Comparison of ENCODE assay signal across 13 cellular contexts in the genomic region with DNA sequence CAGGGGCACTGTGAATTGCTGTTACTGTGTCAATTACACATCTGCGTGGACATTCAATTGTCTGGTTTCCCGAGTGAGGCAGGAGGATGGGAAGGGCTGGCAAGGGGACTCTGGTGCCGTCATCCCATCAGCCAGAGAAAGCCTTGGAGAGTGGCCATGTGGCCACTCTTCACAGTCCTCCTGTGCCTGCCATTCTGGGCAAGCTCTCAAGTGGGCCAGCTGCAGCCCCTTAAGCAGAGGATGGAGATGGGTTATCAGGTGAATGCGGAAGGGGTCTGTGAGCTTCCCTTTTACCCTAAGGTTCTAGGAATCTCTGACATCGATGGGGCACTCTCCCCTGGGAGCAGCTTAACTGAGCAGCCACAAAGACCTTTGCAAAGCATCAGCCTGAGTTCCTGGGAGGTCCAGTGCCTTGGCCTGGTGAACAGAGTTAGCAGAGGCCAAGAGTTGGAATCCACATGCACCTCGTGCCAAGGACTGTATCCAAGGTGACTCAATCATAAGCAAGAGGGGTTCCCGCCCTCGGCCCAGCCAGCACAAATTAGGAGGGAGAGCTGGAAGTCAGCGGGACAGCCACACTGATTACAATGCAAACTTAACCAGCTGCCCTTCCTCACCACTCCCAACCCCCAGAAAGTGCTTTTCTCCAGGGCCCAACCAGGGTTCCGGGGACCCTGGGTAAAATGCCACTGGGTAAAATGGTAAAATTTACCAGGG.
DNase-seq lines count a peak whose midpoint lies in the region; ATAC-seq, FAIRE-seq and TF ChIP-seq lines count a peak whose summit lies in the region.
"Had no signal": no experiment of that assay in that cellular context is flagged by ENCODE, and none has a peak within 500 bp of the region (broad histone marks: within the 10 kb centered on the region; RNA-seq: fewer than 3 reads in every experiment).

No MANE protein-coding gene starts in this region.

- H3K27ac ChIP-seq in HepG2 (ENCODE audit: extremely low read length, insufficient read depth, low read length), result no peak overlapping the region
- no peak overlapping the region for H3K27ac ChIP-seq in vagina

- H4K20me1 ChIP-seq in HepG2 (ENCODE audit: insufficient read depth, low read length), result no peaks in the 10 kb centered on the region

- H3K36me3 ChIP-seq in MG63 (no peaks in the 10 kb centered on the region), HepG2 (replicated peaks in 1 of 2; ENCODE audit: control insufficient read depth in 1 of 2, insufficient read depth in 2 of 2, low read length in 2 of 2) (no peaks in the 10 kb centered on the region), vagina (no peaks in the 10 kb centered on the region)

- no TSS peak for BruUV-seq in HepG2 (replicated peaks; lab: Mats Ljungman, UMichigan)

- TF ChIP-seq EP300 in HepG2 (IDR thresholded peaks at IDR 0.05; ENCODE audit: low read depth in 2 of 2, low read length in 2 of 2), result no peak
- no peak for TF ChIP-seq EP300 in HepG2 (CRISPR knock-in tag; IDR thresholded peaks at IDR 0.05; ENCODE audit: borderline replicate concordance)

- in situ Hi-C loops in HepG2 (cut with HindIII; ENCODE audit: extremely low pct_ligation_motif_present, low pct_unique_long_range_greater_than_20kb) (no loop called here), GM13976 (cut with MboI; ENCODE audit: low sequenced_read_pairs, unreplicated experiment) (no loop called here)

- DNase-seq in C1 segment of cervical spinal cord (lab: John Stamatoyannopoulos, UW), result peak in 11 of 14 donors; percentile 16 to 82 (median 53)
- peak; percentile 91 for DNase-seq in MG63
- DNase-seq in ecto neural progenitor cell (ENCODE audit: low spot score), result peak; percentile 59
- DNase-seq in HepG2 (ENCODE audit: low spot score), result peak; percentile 23
- no peak for DNase-seq in vagina (ENCODE audit: extremely low spot score in 2 of 2)
- DNase-seq in GM13976 (ENCODE audit: low spot score), result no peak
- no peak for DNase-seq in NCI-H2107 treated with DMSO at 0.1 percent for 48 hours (lab: John Stamatoyannopoulos, UW; ENCODE audit: unreplicated experiment)
- DNase-seq in NCI-H2171 (lab: John Stamatoyannopoulos, UW), result no peak
- DNase-seq: effector memory CD4-positive, alpha-beta T cell; mammary epithelial cell; NCI-H187; T-helper 17 cell had no signal

- H3K4me1 ChIP-seq in HepG2 (ENCODE audit: insufficient read depth, low read length) (peaks cover 7% of the 10 kb centered on the region; the same call in 1 of the 2 replicates), vagina (peaks cover 4% of the 10 kb centered on the region)

- intact Hi-C loops in HepG2 (cut with micrococcal nuclease; ENCODE audit: unreplicated experiment) (no loop called here), vagina (cut with DNase I) (no loop called here)

- no peak for TF ChIP-seq POLR2A in HepG2 (IDR thresholded peaks at IDR 0.05; ENCODE audit: insufficient read depth in 1 of 2, low read depth in 2 of 2, low read length in 2 of 2)
- no peak for TF ChIP-seq POLR2A in vagina (IDR thresholded peaks at IDR 0.05)

- 32% methylated on average over 8 of the region's 10 CpGs for WGBS in HepG2 (ENCODE audit: low lambda C conversion rate)

- H3K9me3 ChIP-seq in MG63 (no peaks in the 10 kb centered on the region), HepG2 (ENCODE audit: low read length) (no peaks in the 10 kb centered on the region), vagina (no peaks in the 10 kb centered on the region)

- H3K4me2 ChIP-seq in HepG2 (ENCODE audit: low read depth, low read length), result no peak overlapping the region

- H3K27me3 ChIP-seq in MG63 (peaks cover 3% of the 10 kb centered on the region), HepG2 (ENCODE audit: control insufficient read depth in 1 of 2, insufficient read depth in 2 of 2, low read length in 2 of 2) (0 out of 5 replicates have a peak, but pooled peaks cover 0 to 11% of the 10 kb centered on the region in 2 experiments), vagina (no peaks in the 10 kb centered on the region)

- POLR2A ChIA-PET in HepG2 (lab: Yijun Ruan, JAX), result no interaction called here

- H2AFZ ChIP-seq in HepG2 (ENCODE audit: low read length), result no peak overlapping the region

- CTCF ChIA-PET in HepG2 (lab: Yijun Ruan, JAX; ENCODE audit: low intra/inter-chr PET ratio, low total read pairs), result no interaction called here

- TF ChIP-seq CTCF in HepG2 (CRISPR knock-in tag; IDR thresholded peaks at IDR 0.05) (no peak), vagina (IDR thresholded peaks at IDR 0.05) (no peak), GM13976 (IDR thresholded peaks at IDR 0.05; ENCODE audit: borderline replicate concordance, control extremely low read depth, extremely low read depth, insufficient read depth, missing control alignments) (no peak)

- H3K9ac ChIP-seq in HepG2 (ENCODE audit: insufficient read depth, low read depth, low read length), result no peak overlapping the region

- H3K79me2 ChIP-seq in HepG2 (ENCODE audit: insufficient read depth, low read length), result no peaks in the 10 kb centered on the region

- no peak for ATAC-seq in HepG2
- ATAC-seq: K562, T-helper 17 cell had no signal

- FAIRE-seq in HepG2 (lab: Jason Lieb, UNC), result no peak
- FAIRE-seq: K562 had no signal

- no peak overlapping the region for H3K4me3 ChIP-seq in MG63
- H3K4me3 ChIP-seq in HepG2 (replicated peaks in 1 of 3; ENCODE audit: insufficient read depth in 1 of 3, low read depth in 2 of 3, low read length in 3 of 3), result no peak overlapping the region
- H3K4me3 ChIP-seq in vagina, result no peak overlapping the region
- H3K4me3 ChIP-seq: K562 had no signal

- no peak for TF ChIP-seq RAD21 in HepG2 (CRISPR knock-in tag; IDR thresholded peaks at IDR 0.05)

TF ChIP-seq in HepG2, 621 proteins besides CTCF, POLR2A, EP300 and RAD21:
- TF ChIP-seq, protein P1, sequence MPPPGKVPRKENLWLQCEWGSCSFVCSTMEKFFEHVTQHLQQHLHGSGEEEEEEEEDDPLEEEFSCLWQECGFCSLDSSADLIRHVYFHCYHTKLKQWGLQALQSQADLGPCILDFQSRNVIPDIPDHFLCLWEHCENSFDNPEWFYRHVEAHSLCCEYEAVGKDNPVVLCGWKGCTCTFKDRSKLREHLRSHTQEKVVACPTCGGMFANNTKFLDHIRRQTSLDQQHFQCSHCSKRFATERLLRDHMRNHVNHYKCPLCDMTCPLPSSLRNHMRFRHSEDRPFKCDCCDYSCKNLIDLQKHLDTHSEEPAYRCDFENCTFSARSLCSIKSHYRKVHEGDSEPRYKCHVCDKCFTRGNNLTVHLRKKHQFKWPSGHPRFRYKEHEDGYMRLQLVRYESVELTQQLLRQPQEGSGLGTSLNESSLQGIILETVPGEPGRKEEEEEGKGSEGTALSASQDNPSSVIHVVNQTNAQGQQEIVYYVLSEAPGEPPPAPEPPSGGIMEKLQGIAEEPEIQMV (CRISPR knock-in tag; IDR thresholded peaks at IDR 0.05; ENCODE audit: low read depth), result no peak
- TF ChIP-seq SRSF9 (IDR thresholded peaks at IDR 0.05; ENCODE audit: borderline replicate concordance, insufficient read depth, low read depth, low read length, poor library complexity, severe bottlenecking), result no peak
- TF ChIP-seq EHMT2 (IDR thresholded peaks at IDR 0.05; ENCODE audit: borderline replicate concordance, low read depth, low read length), result no peak
- no peak for TF ChIP-seq CEBPB (IDR thresholded peaks at IDR 0.05; ENCODE audit: borderline replicate concordance, low read depth, low read length)
- no peak for TF ChIP-seq ZNF296 (CRISPR knock-in tag; conservative IDR thresholded peaks at IDR 0.05)
- TF ChIP-seq ZNF264 (CRISPR knock-in tag; IDR thresholded peaks at IDR 0.05), result no peak
- TF ChIP-seq, protein P2, sequence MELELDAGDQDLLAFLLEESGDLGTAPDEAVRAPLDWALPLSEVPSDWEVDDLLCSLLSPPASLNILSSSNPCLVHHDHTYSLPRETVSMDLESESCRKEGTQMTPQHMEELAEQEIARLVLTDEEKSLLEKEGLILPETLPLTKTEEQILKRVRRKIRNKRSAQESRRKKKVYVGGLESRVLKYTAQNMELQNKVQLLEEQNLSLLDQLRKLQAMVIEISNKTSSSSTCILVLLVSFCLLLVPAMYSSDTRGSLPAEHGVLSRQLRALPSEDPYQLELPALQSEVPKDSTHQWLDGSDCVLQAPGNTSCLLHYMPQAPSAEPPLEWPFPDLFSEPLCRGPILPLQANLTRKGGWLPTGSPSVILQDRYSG (CRISPR knock-in tag; IDR thresholded peaks at IDR 0.05), result no peak
- TF ChIP-seq, protein P3, sequence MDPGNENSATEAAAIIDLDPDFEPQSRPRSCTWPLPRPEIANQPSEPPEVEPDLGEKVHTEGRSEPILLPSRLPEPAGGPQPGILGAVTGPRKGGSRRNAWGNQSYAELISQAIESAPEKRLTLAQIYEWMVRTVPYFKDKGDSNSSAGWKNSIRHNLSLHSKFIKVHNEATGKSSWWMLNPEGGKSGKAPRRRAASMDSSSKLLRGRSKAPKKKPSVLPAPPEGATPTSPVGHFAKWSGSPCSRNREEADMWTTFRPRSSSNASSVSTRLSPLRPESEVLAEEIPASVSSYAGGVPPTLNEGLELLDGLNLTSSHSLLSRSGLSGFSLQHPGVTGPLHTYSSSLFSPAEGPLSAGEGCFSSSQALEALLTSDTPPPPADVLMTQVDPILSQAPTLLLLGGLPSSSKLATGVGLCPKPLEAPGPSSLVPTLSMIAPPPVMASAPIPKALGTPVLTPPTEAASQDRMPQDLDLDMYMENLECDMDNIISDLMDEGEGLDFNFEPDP (CRISPR knock-in tag; conservative IDR thresholded peaks at IDR 0.05), result no peak
- no peak for TF ChIP-seq FOXA3 (CRISPR knock-in tag; IDR thresholded peaks at IDR 0.05)
- no peak for TF ChIP-seq ZNF776 (CRISPR knock-in tag; IDR thresholded peaks at IDR 0.05)

Comparison
In these comparisons a context has a peak if more than half of its experiments do, and no peak if none do; other contexts are left out.
1. DNase-seq: peak in C1 segment of cervical spinal cord (11 of 14), MG63 (single experiment), ecto neural progenitor cell (single experiment) and HepG2 (single experiment); none in vagina (0 of 2), GM13976 (single experiment), NCI-H2107 treated with DMSO at 0.1 percent for 48 hours (single experiment) and NCI-H2171 (single experiment).